In genomic region chr9:135372501-135373008, GRCh38 we compare ENCODE assay signal across 28 cellular contexts.
"Had no signal": no experiment of that assay in that cellular context is flagged by ENCODE, and none has a peak within 500 bp of the region (broad histone marks: within the 10 kb centered on the region; RNA-seq: fewer than 3 reads in every experiment).

No MANE protein-coding gene starts in this region.

- H3K9me3 ChIP-seq: esophagus muscularis mucosa, gastrocnemius medialis had no signal

- H3K36me3 ChIP-seq: brain microvascular endothelial cell, esophagus muscularis mucosa, gastrocnemius medialis, WERI-Rb-1 had no signal

- ATAC-seq: activated CD4-positive, alpha-beta T cell treated with anti-CD3 and anti-CD28 coated beads for 36 hours; activated CD8-positive, alpha-beta T cell treated with anti-CD3 and anti-CD28 coated beads for 36 hours; activated T-cell treated with anti-CD3 and anti-CD28 coated beads, Interleukin-2, amount 50 U/mL, for 4 hours; activated T-helper 17 cell treated with anti-CD3 and anti-CD28 coated beads, Interleukin-2, amount 50 U/mL, for 72 hours; foreskin keratinocyte; gastrocnemius medialis; T-cell; T-helper 17 cell had no signal

- H3K4me3 ChIP-seq: coronary artery, dorsolateral prefrontal cortex, esophagus muscularis mucosa, gastrocnemius medialis had no signal

- H3K27ac ChIP-seq: brain microvascular endothelial cell, coronary artery, dorsolateral prefrontal cortex, esophagus muscularis mucosa, foreskin keratinocyte, gastrocnemius medialis, WERI-Rb-1 had no signal

- DNase-seq: activated CD4-positive, alpha-beta T cell treated with anti-CD3 and anti-CD28 coated beads for 36 hours; activated CD4-positive, alpha-beta T cell treated with anti-CD3 and anti-CD28 coated beads, Interleukin-2, amount 10 ng/mL, durations not matched to agents 24 days and 14 days; activated CD4-positive, CD25-positive, alpha-beta regulatory T cell; activated CD4-positive, CD25-positive, alpha-beta regulatory T cell treated with anti-CD3 and anti-CD28 coated beads, Interleukin-2, amount 50 U/mL, for 72 hours; activated CD8-positive, alpha-beta memory T cell treated with anti-CD3 and anti-CD28 coated beads for 24 hours; activated CD8-positive, alpha-beta T cell treated with anti-CD3 and anti-CD28 coated beads for 36 hours; activated effector memory CD4-positive, alpha-beta T cell treated with Interleukin-2 at 50 U/mL for 16 hours; activated gamma-delta T cell treated with Interleukin-2 at 50 U/mL for 16 hours; activated naive CD4-positive, alpha-beta T cell treated with anti-CD3 and anti-CD28 coated beads, Interleukin-2, amount 50 U/mL, for 16 hours; activated naive CD4-positive, alpha-beta T cell treated with Interleukin-2 at 50 U/mL for 16 hours; activated T-cell treated with anti-CD3 and anti-CD28 coated beads, Interleukin-2, amount 50 U/mL, for 4 hours; amniotic stem cell; anterior cingulate cortex; brain microvascular endothelial cell; dorsolateral prefrontal cortex; effector memory CD4-positive, alpha-beta T cell; endodermal cell; erythroblast; foreskin keratinocyte; gastrocnemius medialis; glutamatergic neuron; T-cell; T-helper 17 cell; T1000; WERI-Rb-1 had no signal

- H3K27me3 ChIP-seq: brain microvascular endothelial cell, foreskin keratinocyte had no signal

- H3K4me1 ChIP-seq: esophagus muscularis mucosa, foreskin keratinocyte, gastrocnemius medialis had no signal
